In the genomic region with DNA sequence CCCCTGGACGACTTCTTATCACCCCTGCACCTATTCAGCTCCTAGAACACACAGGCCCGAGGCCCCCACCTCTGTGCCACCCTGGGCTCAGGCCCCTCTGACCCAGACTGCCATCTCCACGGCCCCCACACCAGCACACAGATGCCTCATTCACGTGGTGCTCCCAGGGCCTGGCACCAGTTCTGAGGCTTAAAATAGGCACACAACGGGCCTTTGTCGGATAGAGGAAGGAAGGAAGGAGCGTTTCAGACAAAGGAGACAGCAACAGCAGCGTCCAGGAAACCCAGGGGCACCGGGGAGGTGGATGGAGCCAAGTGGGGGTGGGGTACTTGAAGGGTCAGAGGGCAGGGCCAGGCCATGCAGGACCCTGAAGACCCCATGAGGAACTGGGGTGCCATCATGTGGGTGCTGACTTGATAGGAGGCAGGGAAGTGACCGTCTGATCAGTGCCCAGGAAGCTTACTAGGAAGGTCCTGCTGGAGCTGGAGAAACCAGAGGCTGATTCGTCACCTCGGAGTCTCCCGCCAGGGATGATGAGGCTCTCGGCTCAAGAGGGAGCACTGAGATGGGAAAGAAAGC, we compare ENCODE assay signal across 11 cellular contexts. TPM values are rescaled to one million over a fixed set of nuclear protein-coding genes. Genes with fewer than 3 reads are reported as not detected.
A peak's percentile ranks its signal among the peaks of the same experiment; 100 is the strongest.
DNase-seq lines count a peak whose midpoint lies in the region; FAIRE-seq and TF ChIP-seq lines count a peak whose summit lies in the region.
"Had no signal": no experiment of that assay in that cellular context is flagged by ENCODE, and none has a peak within 500 bp of the region (broad histone marks: within the 10 kb centered on the region; RNA-seq: fewer than 3 reads in every experiment).

No MANE protein-coding gene starts in this region.

- H3K4me2 ChIP-seq in BLaER1 treated with 17β-estradiol and CSF1 and Interleukin-3, amounts not matched to agents 10 nM and 100 nM: peak overlapping the region; percentile 74 to 99 (median 91)
- H3K4me2 ChIP-seq in GM23248 (ENCODE audit: unreplicated experiment): no peak overlapping the region

- H3K4me1 ChIP-seq in BLaER1 treated with 17β-estradiol and CSF1 and Interleukin-3, amounts not matched to agents 10 nM and 100 nM: peaks cover 69 to 89% (median 78%) of the 10 kb centered on the region in 10 experiments
- H3K4me1 ChIP-seq in tibial nerve (peaks cover 0 to 22% (median 9%) of the 10 kb centered on the region in 4 donors), GM23248 (ENCODE audit: insufficient read depth) (no peaks in the 10 kb centered on the region)

- H3K4me3 ChIP-seq in BLaER1 treated with 17β-estradiol and CSF1 and Interleukin-3, amounts not matched to agents 10 nM and 100 nM: peak overlapping the region in 6 of 10 experiments; percentile 3 to 44 (median 32); a peak in 6 of 20 replicates
- H3K4me3 ChIP-seq in tibial nerve (no peak overlapping the region), GM23248 (no peak overlapping the region)

- no peaks in the 10 kb centered on the region for H3K9me3 Mint-ChIP-seq in neural crest cell

- H3K9me3 ChIP-seq in BLaER1 treated with 17β-estradiol and CSF1 and Interleukin-3, amounts not matched to agents 10 nM and 100 nM (replicated peaks in 1 of 11): peaks cover 0 to 18% (median 8%) of the 10 kb centered on the region in 11 experiments; a peak in 12 of 22 replicates
- H3K9me3 ChIP-seq in tibial nerve (no peaks in the 10 kb centered on the region), GM23248 (ENCODE audit: low read depth) (no peaks in the 10 kb centered on the region)

- DNase-seq in RPMI7951 (ENCODE audit: low read depth) (peak; percentile 28), frontal cortex (ENCODE audit: low spot score in 2 of 2) (peak in 1 of 2 donors; percentile 56), neural crest cell (ENCODE audit: low read depth, low spot score) (peak; percentile 12), COR-L47 (lab: John Stamatoyannopoulos, UW) (no peak), tibial nerve (ENCODE audit: low spot score in 2 of 2) (no peak), GM23248 (no peak), HT-29 (ENCODE audit: low spot score) (no peak)
- DNase-seq: activated CD4-positive, alpha-beta T cell treated with anti-CD3 and anti-CD28 coated beads for 1 hour; PC-3; stimulated activated CD4-positive, alpha-beta T cell treated with anti-CD3 and anti-CD28 coated beads, Interleukin-4, amount 100 ng/mL, for 4 hours had no signal

- peak overlapping the region; percentile 60 to 89 (median 84) for H3K9ac ChIP-seq in BLaER1 treated with 17β-estradiol and CSF1 and Interleukin-3, amounts not matched to agents 10 nM and 100 nM
- H3K9ac ChIP-seq in GM23248: no peak overlapping the region

- H3K36me3 Mint-ChIP-seq in neural crest cell (ENCODE audit: low read depth): no peaks in the 10 kb centered on the region

- peak; percentile 49 for FAIRE-seq in frontal cortex (lab: Jason Lieb, UNC)

- H3K27me3 ChIP-seq in BLaER1 treated with 17β-estradiol and CSF1 and Interleukin-3, amounts not matched to agents 10 nM and 100 nM: no peaks in the 10 kb centered on the region
- H3K27me3 ChIP-seq in tibial nerve (no peaks in the 10 kb centered on the region), GM23248 (replicated peaks; ENCODE audit: insufficient read depth) (peaks cover 3% of the 10 kb centered on the region; the same call in 1 of the 2 replicates)

- H3K36me3 ChIP-seq in BLaER1 treated with 17β-estradiol and CSF1 and Interleukin-3, amounts not matched to agents 10 nM and 100 nM: peaks cover 0 to 25% (median 19%) of the 10 kb centered on the region in 11 experiments; a peak in 17 of 22 replicates
- no peaks in the 10 kb centered on the region for H3K36me3 ChIP-seq in tibial nerve
- no peaks in the 10 kb centered on the region for H3K36me3 ChIP-seq in GM23248 (ENCODE audit: low read depth)

- peak overlapping the region; percentile 98 for H3K27ac Mint-ChIP-seq in neural crest cell (ENCODE audit: unreplicated experiment)

- peaks cover 0 to 3% (median 0%) of the 10 kb centered on the region in 11 experiments; a peak in 1 of 22 replicates for H4K20me1 ChIP-seq in BLaER1 treated with 17β-estradiol and CSF1 and Interleukin-3, amounts not matched to agents 10 nM and 100 nM
- H4K20me1 ChIP-seq in GM23248 (ENCODE audit: insufficient read depth): no peaks in the 10 kb centered on the region

- H3K79me2 ChIP-seq in GM23248 (ENCODE audit: insufficient read depth): no peaks in the 10 kb centered on the region

- H3K27ac ChIP-seq in BLaER1 treated with 17β-estradiol and CSF1 and Interleukin-3, amounts not matched to agents 10 nM and 100 nM: peak overlapping the region; percentile 53 to 99 (median 94); a peak in 21 of 22 replicates
- peak overlapping the region in 2 of 4 donors; percentile 60 to 70 for H3K27ac ChIP-seq in tibial nerve
- H3K27ac ChIP-seq in GM23248: no peak overlapping the region

- in situ Hi-C loops in GM23248 (cut with MboI): no loop called here

- H3F3A ChIP-seq in GM23248 (ENCODE audit: insufficient read depth): no peaks in the 10 kb centered on the region

- TF ChIP-seq CTCF in neural crest cell (conservative IDR thresholded peaks at IDR 0.05): no peak
- TF ChIP-seq CTCF in tibial nerve (IDR thresholded peaks at IDR 0.05): no peak

- H3K4me1 Mint-ChIP-seq in neural crest cell: peaks cover 52% of the 10 kb centered on the region

- H3K27me3 Mint-ChIP-seq in neural crest cell (ENCODE audit: low read depth): peaks cover 15% of the 10 kb centered on the region

- H3K9me2 ChIP-seq in GM23248 (ENCODE audit: insufficient read depth): no peaks in the 10 kb centered on the region

- H2AFZ ChIP-seq in GM23248: no peak overlapping the region

- no peak for TF ChIP-seq POLR2A in tibial nerve (IDR thresholded peaks at IDR 0.05)

- TF ChIP-seq EP300 in tibial nerve (IDR thresholded peaks at IDR 0.05): no peak

- 26 to 39% methylated on average over 14 of the region's 14 CpGs for WGBS in tibial nerve, 2 donors
- 51 to 62% methylated on average over 13 to 14 of the region's 14 CpGs for WGBS in GM23248 (ENCODE audit: low coverage in 1 of 2, low lambda C conversion rate in 2 of 2, missing lambda C conversion rate in 2 of 2), 2 experiments

- H3K4me3 Mint-ChIP-seq in neural crest cell: peak overlapping the region; percentile 80

RNA-seq across cellular contexts. Expression of a gene that starts 7.1 kb away (rescaled TPM):
- 0.96 and 1.3 TPM in 2 replicates for total RNA-seq in RPMI7951 (2014; rRNA removed; shearing (Covaris generic))
- total RNA-seq in frontal cortex (7.7 TPM), neural crest cell (13.9 and 15.1 TPM in 2 replicates), tibial nerve (1 to 10 TPM; 2.6 to 5.3 (median 3.5) TPM)
- 0.11 TPM in 1 of 2 replicates, not detected in the other for total RNA-seq in GM23248 (2014; rRNA removed; shearing (Covaris generic))
- polyA plus RNA-seq in GM23248 (2016; fragmentation: Nextera tagmentation; extraction: Ambion mirVana): 0.13 and 0.16 TPM in 2 replicates
- total RNA-seq in HT-29 (2014; rRNA removed; shearing (Covaris generic)): 0.03 and 0.23 TPM in 2 replicates

RNA-seq across cellular contexts. Expression of a gene that starts 25.8 kb away (rescaled TPM):
- 0.96 and 1.9 TPM in 2 replicates for total RNA-seq in RPMI7951 (2014; rRNA removed; shearing (Covaris generic))
- total RNA-seq in frontal cortex: 20.8 TPM
- total RNA-seq in neural crest cell: 19.9 and 24.4 TPM in 2 replicates
- total RNA-seq in tibial nerve: under 1 TPM in 3 of 4 donors, not detected in 1; 0.59 to 0.90 (median 0.87) TPM
- total RNA-seq in GM23248 (2014; rRNA removed; shearing (Covaris generic)): 4.9 and 5.9 TPM in 2 replicates
- polyA plus RNA-seq in GM23248 (2016; fragmentation: Nextera tagmentation; extraction: Ambion mirVana): 2.6 TPM in 2 replicates
- not detected in 2 replicates for total RNA-seq in HT-29 (2014; rRNA removed; shearing (Covaris generic))

RNA-seq across cellular contexts. Expression of a gene that starts 44.4 kb away (rescaled TPM):
- total RNA-seq in RPMI7951 (2014; rRNA removed; shearing (Covaris generic)): 37.1 and 55.1 TPM in 2 replicates
- total RNA-seq in frontal cortex (24.9 TPM), neural crest cell (43.0 and 43.1 TPM in 2 replicates), tibial nerve (10 to 100 TPM; 29.8 to 42.5 (median 36.2) TPM)
- 38.4 and 50.9 TPM in 2 replicates for total RNA-seq in GM23248 (2014; rRNA removed; shearing (Covaris generic))
- 45.0 and 45.2 TPM in 2 replicates for polyA plus RNA-seq in GM23248 (2016; fragmentation: Nextera tagmentation; extraction: Ambion mirVana)
- 43.0 and 45.5 TPM in 2 replicates for total RNA-seq in HT-29 (2014; rRNA removed; shearing (Covaris generic))

Comparison
In these comparisons a context has a peak if more than half of its experiments do, and no peak if none do; other contexts are left out.
1. H3K4me3 ChIP-seq: peak in BLaER1 treated with 17β-estradiol and CSF1 and Interleukin-3, amounts not matched to agents 10 nM and 100 nM (6 of 10); none in tibial nerve (0 of 4) and GM23248 (single experiment).
2. DNase-seq: peak in RPMI7951 (single experiment) and neural crest cell (single experiment); none in COR-L47 (single experiment), tibial nerve (0 of 2), GM23248 (single experiment) and HT-29 (single experiment).